14 cellular contexts compared by ENCODE assay signal in the genomic region with DNA sequence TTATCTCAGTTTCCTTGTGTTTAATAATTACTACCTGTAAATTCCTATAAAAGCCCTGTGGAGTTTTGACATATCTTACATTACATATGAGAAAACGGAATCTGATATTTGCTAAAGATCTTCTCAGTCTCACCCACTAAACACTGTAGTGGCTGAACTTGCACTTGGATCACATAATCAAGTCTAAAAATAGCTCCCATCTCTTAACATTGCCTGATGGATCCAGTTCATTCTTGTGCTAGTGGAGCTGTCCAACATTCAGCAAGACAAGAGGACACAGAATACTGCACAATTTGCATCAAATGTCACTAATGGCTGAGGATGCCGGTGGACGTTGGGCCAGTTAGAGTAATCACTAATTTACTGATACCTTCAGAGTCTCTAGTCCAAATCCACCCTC.
"Had no signal": no experiment of that assay in that cellular context is flagged by ENCODE, and none has a peak within 500 bp of the region (broad histone marks: within the 10 kb centered on the region; RNA-seq: fewer than 3 reads in every experiment).

No MANE protein-coding gene starts in this region.

- H3K27me3 ChIP-seq: spleen, upper lobe of left lung had no signal

- H3K4me1 Mint-ChIP-seq: activated CD4-positive, alpha-beta T cell treated with anti-CD3 and anti-CD28 coated beads, Interleukin-2, amount 10 ng/mL, durations not matched to agents 24 days and 14 days; activated naive CD8-positive, alpha-beta T cell treated with anti-CD3 and anti-CD28 coated beads, Interleukin-2, amount 10 ng/mL, durations not matched to agents 7 days and 5 days had no signal

- H3K4me1 ChIP-seq: prostate gland, upper lobe of left lung had no signal

- H3K9me3 Mint-ChIP-seq: activated CD4-positive, alpha-beta T cell treated with anti-CD3 and anti-CD28 coated beads, Interleukin-2, amount 10 ng/mL, durations not matched to agents 24 days and 14 days had no signal

- H3K36me3 Mint-ChIP-seq: activated naive CD8-positive, alpha-beta T cell treated with anti-CD3 and anti-CD28 coated beads, Interleukin-2, amount 10 ng/mL, durations not matched to agents 7 days and 5 days had no signal

- H3K36me3 ChIP-seq: prostate gland, spleen, upper lobe of left lung had no signal

- H3K27ac ChIP-seq: prostate gland, spleen, upper lobe of left lung had no signal

- H3K27ac Mint-ChIP-seq: activated CD4-positive, alpha-beta T cell treated with anti-CD3 and anti-CD28 coated beads, Interleukin-2, amount 10 ng/mL, durations not matched to agents 24 days and 14 days; activated naive CD8-positive, alpha-beta T cell treated with anti-CD3 and anti-CD28 coated beads, Interleukin-2, amount 10 ng/mL, durations not matched to agents 7 days and 5 days; effector memory CD8-positive, alpha-beta T cell; stimulated activated naive CD8-positive, alpha-beta T cell treated with anti-CD3 and anti-CD28 coated beads, Interleukin-15, Interleukin-2, amounts not matched to agents 100 ng/mL and 50 ng/mL, for 24 hours had no signal

- ATAC-seq: effector memory CD8-positive, alpha-beta T cell; left cardiac atrium; sciatic nerve had no signal

- DNase-seq: activated CD4-positive, alpha-beta T cell treated with anti-CD3 and anti-CD28 coated beads, Interleukin-2, amount 10 ng/mL, durations not matched to agents 24 days and 14 days; activated CD4-positive, CD25-positive, alpha-beta regulatory T cell; activated gamma-delta T cell treated with Interleukin-2 at 50 U/mL for 16 hours; activated naive CD8-positive, alpha-beta T cell treated with anti-CD3 and anti-CD28 coated beads, Interleukin-2, amount 10 ng/mL, durations not matched to agents 7 days and 5 days; dermis blood vessel endothelial cell; effector memory CD8-positive, alpha-beta T cell; foreskin melanocyte; left cardiac atrium; midbrain; spleen; upper lobe of left lung had no signal

- H3K4me3 Mint-ChIP-seq: activated CD4-positive, alpha-beta T cell treated with anti-CD3 and anti-CD28 coated beads, Interleukin-2, amount 10 ng/mL, durations not matched to agents 24 days and 14 days; activated naive CD8-positive, alpha-beta T cell treated with anti-CD3 and anti-CD28 coated beads, Interleukin-2, amount 10 ng/mL, durations not matched to agents 7 days and 5 days; effector memory CD8-positive, alpha-beta T cell; stimulated activated naive CD8-positive, alpha-beta T cell treated with anti-CD3 and anti-CD28 coated beads, Interleukin-15, Interleukin-2, amounts not matched to agents 100 ng/mL and 50 ng/mL, for 24 hours had no signal

- H3K27me3 Mint-ChIP-seq: activated CD4-positive, alpha-beta T cell treated with anti-CD3 and anti-CD28 coated beads, Interleukin-2, amount 10 ng/mL, durations not matched to agents 24 days and 14 days; activated naive CD8-positive, alpha-beta T cell treated with anti-CD3 and anti-CD28 coated beads, Interleukin-2, amount 10 ng/mL, durations not matched to agents 7 days and 5 days; effector memory CD8-positive, alpha-beta T cell; stimulated activated naive CD8-positive, alpha-beta T cell treated with anti-CD3 and anti-CD28 coated beads, Interleukin-15, Interleukin-2, amounts not matched to agents 100 ng/mL and 50 ng/mL, for 24 hours had no signal

- H3K4me3 ChIP-seq: prostate gland, spleen, upper lobe of left lung had no signal

- H3K9me3 ChIP-seq: prostate gland, upper lobe of left lung had no signal
